Comparison of ENCODE assay signal across 8 cellular contexts in genomic region chr21:39348040-39348354, GRCh38. TPM values are rescaled to one million over a fixed set of nuclear protein-coding genes. Genes with fewer than 3 reads are reported as not detected.
DNase-seq lines count a peak whose midpoint lies in the region; ATAC-seq, FAIRE-seq and TF ChIP-seq lines count a peak whose summit lies in the region.

No MANE protein-coding gene starts in this region.

- TF ChIP-seq CTCF in bronchial epithelial cell (IDR thresholded peaks at IDR 0.05; ENCODE audit: insufficient read depth, low read length, severe bottlenecking): no peak

- H3K4me3 ChIP-seq in Jurkat, Clone E6-1 (ENCODE audit: low read length): peak overlapping the region; percentile 93
- peak overlapping the region; percentile 70 for H3K4me3 ChIP-seq in bronchial epithelial cell (ENCODE audit: low read depth, low read length)

- no peak for FAIRE-seq in bronchial epithelial cell (lab: Jason Lieb, UNC)

- no peak for DNase-seq in Jurkat, Clone E6-1 (ENCODE audit: low read depth, low spot score)
- DNase-seq in bronchial epithelial cell (ENCODE audit: low read depth) (no peak), mucosa of gallbladder (ENCODE audit: low spot score) (peak; percentile 12), EL (no peak), kidney glomerular epithelial cell (lab: John Stamatoyannopoulos, UW) (no peak), NCI-H526 treated with DMSO at 0.1 percent for 48 hours (lab: John Stamatoyannopoulos, UW) (no peak)
- no peak for DNase-seq in activated CD4-positive, alpha-beta T cell treated with anti-CD3 and anti-CD28 coated beads, Interleukin-2, amount 50 U/mL, for 1 hour

- peaks cover 9% of the 10 kb centered on the region for H3K36me3 ChIP-seq in bronchial epithelial cell (ENCODE audit: control insufficient read depth, insufficient read depth, low read length)

- ATAC-seq in GM18867 (IDR thresholded peaks at IDR 0.05; ENCODE audit: unreplicated experiment): peak; percentile 9

- no peaks in the 10 kb centered on the region for H3K27me3 ChIP-seq in bronchial epithelial cell (ENCODE audit: control insufficient read depth, insufficient read depth, low read length)

RNA-seq across cellular contexts. Expression of gene HMGN1, which starts 0.9 kb away (rescaled TPM):
- polyA plus RNA-seq in Jurkat, Clone E6-1 (2012; ENCODE audit: insufficient read depth, insufficient read length): 649 TPM
- total RNA-seq in bronchial epithelial cell: 341 and 362 TPM in 2 replicates
- total RNA-seq in mucosa of gallbladder: 191 TPM

RNA-seq across cellular contexts. Expression of gene BRWD1, which starts 34.6 kb away (rescaled TPM):
- polyA plus RNA-seq in Jurkat, Clone E6-1 (2012; ENCODE audit: insufficient read depth, insufficient read length): 21.2 TPM
- total RNA-seq in bronchial epithelial cell (70.5 and 71.6 TPM in 2 replicates), mucosa of gallbladder (41.0 TPM)
